ENCODE assay signal across 9 cellular contexts in genomic region chr1:236502579-236502971, GRCh38. TPM values are rescaled to one million over a fixed set of nuclear protein-coding genes. Genes with fewer than 3 reads are reported as not detected.
A peak's percentile ranks its signal among the peaks of the same experiment; 100 is the strongest.
DNase-seq lines count a peak whose midpoint lies in the region; ATAC-seq and TF ChIP-seq lines count a peak whose summit lies in the region.
"Had no signal": no experiment of that assay in that cellular context is flagged by ENCODE, and none has a peak within 500 bp of the region (broad histone marks: within the 10 kb centered on the region; RNA-seq: fewer than 3 reads in every experiment).

No MANE protein-coding gene starts in this region.

- peak overlapping the region in 1 of 2 experiments; percentile 74; a peak in 2 of 5 replicates for H3K4me3 Mint-ChIP-seq in H9

- H3K36me3 ChIP-seq in fibroblast of lung (ENCODE audit: control insufficient read depth, insufficient read depth, low read length) (no peaks in the 10 kb centered on the region), prostate gland (no peaks in the 10 kb centered on the region)

- H3K18ac ChIP-seq in H9 (ENCODE audit: insufficient read length, low read depth, low read length): no peak overlapping the region

- peak overlapping the region; percentile 82 for H2BK12ac ChIP-seq in H9 (ENCODE audit: insufficient read length, low read depth, low read length)

- no peak overlapping the region for H3K4ac ChIP-seq in H9 (ENCODE audit: low read depth, low read length)

- no CpG with 5 or more reads among the region's 2 CpGs for WGBS in H9 (ENCODE audit: extremely low coverage, insufficient read length, low lambda C conversion rate)
- WGBS in prostate gland: 4% methylated on average over 2 of the region's 2 CpGs

- H4K91ac ChIP-seq in H9 (ENCODE audit: insufficient read length, low read depth, low read length): no peak overlapping the region

- H3K9me3 ChIP-seq in H9 (ENCODE audit: control insufficient read depth, low read depth, low read length) (no peaks in the 10 kb centered on the region), fibroblast of lung (ENCODE audit: control insufficient read depth, insufficient read depth, low read depth, low read length) (no peaks in the 10 kb centered on the region), prostate gland (no peaks in the 10 kb centered on the region)

- no peaks in the 10 kb centered on the region for H3K79me1 ChIP-seq in H9 (ENCODE audit: insufficient read depth, low read depth, low read length, poor library complexity, severe bottlenecking)

- ATAC-seq in GM18907 (IDR thresholded peaks at IDR 0.05; ENCODE audit: unreplicated experiment) (no peak), GM19023 (IDR thresholded peaks at IDR 0.05; ENCODE audit: unreplicated experiment) (no peak), GM21360 (IDR thresholded peaks at IDR 0.05; ENCODE audit: unreplicated experiment) (no peak)

- peak overlapping the region; percentile 97 to 99 (median 97); a peak in 5 of 7 replicates for H3K27ac Mint-ChIP-seq in H9

- H3K9me3 Mint-ChIP-seq in H9: no peaks in the 10 kb centered on the region

- H4K5ac ChIP-seq in H9 (ENCODE audit: insufficient read length, low read depth, low read length): no peak overlapping the region

- H3K4me1 ChIP-seq in H9 (ENCODE audit: insufficient read depth, low read length): no peaks in the 10 kb centered on the region
- no peaks in the 10 kb centered on the region for H3K4me1 ChIP-seq in fibroblast of lung (ENCODE audit: control insufficient read depth, extremely low read depth, insufficient read depth, low read length)
- H3K4me1 ChIP-seq in prostate gland (replicated peaks): no peaks in the 10 kb centered on the region

- H2BK15ac ChIP-seq in H9 (ENCODE audit: low read depth, low read length): no peak overlapping the region; the same call in 1 of the 2 replicates

- no peak overlapping the region for H2BK20ac ChIP-seq in H9 (ENCODE audit: low read depth, low read length, poor library complexity, severe bottlenecking)

- no peak overlapping the region for H2BK120ac ChIP-seq in H9 (ENCODE audit: low read depth, low read length, poor library complexity, severe bottlenecking)

- H3K4me2 ChIP-seq in H9 (ENCODE audit: insufficient read depth, insufficient read length, low read length) (no peak overlapping the region), fibroblast of lung (ENCODE audit: extremely low read depth, insufficient read depth, low read length) (peak overlapping the region; percentile 35)

- no peaks in the 10 kb centered on the region for H3K36me3 Mint-ChIP-seq in H9 (ENCODE audit: insufficient read depth in 1 of 3, low read depth in 3 of 3)

- H3K79me2 ChIP-seq in H9 (ENCODE audit: insufficient read depth, low read length): no peaks in the 10 kb centered on the region
- no peaks in the 10 kb centered on the region for H3K79me2 ChIP-seq in fibroblast of lung (ENCODE audit: control insufficient read depth, insufficient read depth, low read length)

- no peak overlapping the region for H3K4me3 ChIP-seq in fibroblast of lung (replicated peaks in 1 of 4; ENCODE audit: control extremely low read depth in 1 of 4, insufficient read depth in 1 of 4, low read depth in 3 of 4, low read length in 4 of 4)
- no peak overlapping the region for H3K4me3 ChIP-seq in prostate gland

- H2BK5ac ChIP-seq in H9 (ENCODE audit: insufficient read length, low read length): no peak overlapping the region

- H3K27ac ChIP-seq in H9 (ENCODE audit: insufficient read length, low read depth, low read length) (peak overlapping the region; percentile 86), fibroblast of lung (ENCODE audit: insufficient read depth, low read length) (no peak overlapping the region), prostate gland (peak overlapping the region; percentile 56 to 74)

- DNase-seq in H9 (no peak), SW480 (ENCODE audit: low spot score) (peak; percentile 63), fibroblast of lung (ENCODE audit: low read depth in 2 of 2) (peak in 1 of 2 donors; percentile 56), prostate gland (ENCODE audit: low spot score) (no peak), AG08396 (ENCODE audit: low spot score) (no peak)
- DNase-seq: SHP77 treated with DMSO at 0.1 percent for 48 hours had no signal

- H4K8ac ChIP-seq in H9 (replicated peaks; ENCODE audit: insufficient read length, low read depth, low read length): no peak overlapping the region

- H3K9ac ChIP-seq in H9 (ENCODE audit: extremely low read depth, insufficient read length, low read length) (no peak overlapping the region), fibroblast of lung (ENCODE audit: insufficient read depth, low read length) (no peak overlapping the region)

- no peak for TF ChIP-seq POLR2A in prostate gland (IDR thresholded peaks at IDR 0.05)

- no peak overlapping the region for H3K56ac ChIP-seq in H9 (ENCODE audit: insufficient read length, low read depth, low read length)

- H2AFZ ChIP-seq in H9 (ENCODE audit: low read length) (no peak overlapping the region), fibroblast of lung (ENCODE audit: low read length) (peak overlapping the region; percentile 87)

- H3K23ac ChIP-seq in H9 (ENCODE audit: insufficient read length, low read depth, low read length): no peak overlapping the region

- no peak overlapping the region for H3K14ac ChIP-seq in H9 (ENCODE audit: insufficient read depth, low read length)

- no peaks in the 10 kb centered on the region for H3K27me3 Mint-ChIP-seq in H9 (ENCODE audit: low read depth)

- TF ChIP-seq CTCF in H9 (conservative IDR thresholded peaks at IDR 0.05) (no peak), fibroblast of lung (conservative IDR thresholded peaks at IDR 0.05 in 1 of 2, IDR thresholded peaks at IDR 0.05 in 1 of 2; ENCODE audit: low read depth in 1 of 2, low read length in 2 of 2) (no peak), prostate gland (IDR thresholded peaks at IDR 0.05) (no peak)

- H3K23me2 ChIP-seq in H9 (ENCODE audit: insufficient read length, low read depth, low read length, poor library complexity, severe bottlenecking): peaks cover 4% of the 10 kb centered on the region

- H4K20me1 ChIP-seq in H9 (ENCODE audit: control insufficient read depth, insufficient read depth, insufficient read length) (no peaks in the 10 kb centered on the region), fibroblast of lung (ENCODE audit: control insufficient read depth, extremely low read depth, insufficient read depth, low read length) (no peaks in the 10 kb centered on the region)

- H3K27me3 ChIP-seq in H9 (ENCODE audit: insufficient read depth, low read length) (no peaks in the 10 kb centered on the region), fibroblast of lung (ENCODE audit: control insufficient read depth, insufficient read depth, low read length) (no peaks in the 10 kb centered on the region), prostate gland (replicated peaks; ENCODE audit: insufficient read depth) (no peaks in the 10 kb centered on the region)

- intact Hi-C loops in prostate gland (cut with DNase I): no loop called here

- no peak overlapping the region for H2AK5ac ChIP-seq in H9 (ENCODE audit: insufficient read length, low read length)

- H3K4me1 Mint-ChIP-seq in H9: peaks cover 18 to 23% of the 10 kb centered on the region in 2 experiments

- no peak overlapping the region for H3T11ph ChIP-seq in H9 (ENCODE audit: low read length)

RNA-seq across cellular contexts. Expression of gene LGALS8, which starts 21.2 kb away (rescaled TPM):
- total RNA-seq in H9 (2021) (14.2 and 15.3 TPM in 2 replicates), fibroblast of lung (50.3 and 64.2 TPM in 2 replicates), prostate gland (100 to 1,000 TPM in 1 of 2 donors, 10 to 100 TPM in 1; 86.0 to 119 TPM)
- polyA plus RNA-seq in fibroblast of lung: 46.0 and 53.1 TPM in 2 replicates
- 32.1 and 39.0 TPM in 2 replicates for polyA plus RNA-seq in fibroblast of lung (2012)
- polyA minus RNA-seq in fibroblast of lung (ENCODE audit: low replicate concordance): 19.7 and 26.5 TPM in 2 replicates
